Comparison of ENCODE assay signal across 8 cellular contexts in genomic region chr11:561148-562003, GRCh38. TPM values are rescaled to one million over a fixed set of nuclear protein-coding genes. Genes with fewer than 3 reads are reported as not detected.
A peak's percentile ranks its signal among the peaks of the same experiment; 100 is the strongest.
DNase-seq lines count a peak whose midpoint lies in the region; ATAC-seq and TF ChIP-seq lines count a peak whose summit lies in the region.

No MANE protein-coding gene starts in this region.

- H3K4me1 Mint-ChIP-seq in CD4-positive, alpha-beta memory T cell = peaks cover 8 to 17% (median 13%) of the 10 kb centered on the region in 4 donors

- no peaks in the 10 kb centered on the region for H4K20me1 ChIP-seq in SU-DHL-6 (ENCODE audit: low read depth, low read length)

- 0 out of 2 replicates have a peak, but pooled peaks cover 3% of the 10 kb centered on the region for H3F3A ChIP-seq in SU-DHL-6 (ENCODE audit: insufficient read depth)

- no peaks in the 10 kb centered on the region for H3K27me3 Mint-ChIP-seq in CD4-positive, alpha-beta memory T cell

- H3K4me3 ChIP-seq in CD4-positive, alpha-beta memory T cell (ENCODE audit: low read length in 2 of 2) = peak overlapping the region; percentile 69 to 75
- H3K4me3 ChIP-seq in SU-DHL-6 (ENCODE audit: insufficient read depth, low read length, poor library complexity, severe bottlenecking) = peak overlapping the region; percentile 87
- peak overlapping the region; percentile 72 to 97 (median 90) for H3K4me3 ChIP-seq in esophagus muscularis mucosa
- H3K4me3 ChIP-seq in neuron (ENCODE audit: low read length) = peak overlapping the region; percentile 58

- no peaks in the 10 kb centered on the region for H3K9me3 ChIP-seq in CD4-positive, alpha-beta memory T cell (ENCODE audit: control insufficient read depth in 1 of 2, low read length in 2 of 2)
- H3K9me3 ChIP-seq in SU-DHL-6 (ENCODE audit: insufficient read depth, low read length) = no peaks in the 10 kb centered on the region
- H3K9me3 ChIP-seq in esophagus muscularis mucosa = no peaks in the 10 kb centered on the region
- H3K9me3 ChIP-seq in neuron (ENCODE audit: low read length) = peaks cover 4% of the 10 kb centered on the region

- H2AFZ ChIP-seq in SU-DHL-6 (ENCODE audit: low read depth, low read length, severe bottlenecking) = peak overlapping the region; percentile 86
- H2AFZ ChIP-seq in neuron (ENCODE audit: low read depth, low read length) = peak overlapping the region; percentile 46

- no peak for TF ChIP-seq EP300 in esophagus muscularis mucosa (IDR thresholded peaks at IDR 0.05)

- TF ChIP-seq POLR2A in esophagus muscularis mucosa (IDR thresholded peaks at IDR 0.05; ENCODE audit: low read depth) = no peak

- no peak for TF ChIP-seq CTCF in SU-DHL-6 (IDR thresholded peaks at IDR 0.05; ENCODE audit: insufficient read depth, low read length, poor library complexity, severe bottlenecking)
- no peak for TF ChIP-seq CTCF in esophagus muscularis mucosa (IDR thresholded peaks at IDR 0.05)

- no peaks in the 10 kb centered on the region for H3K27me3 ChIP-seq in CD4-positive, alpha-beta memory T cell (ENCODE audit: insufficient read depth, low read length)
- H3K27me3 ChIP-seq in SU-DHL-6 (ENCODE audit: low read length) (no peaks in the 10 kb centered on the region), esophagus muscularis mucosa (peaks cover 3 to 34% (median 10%) of the 10 kb centered on the region in 4 donors), neuron (ENCODE audit: insufficient read depth, low read length) (peaks cover 29% of the 10 kb centered on the region)

- H3K4me1 ChIP-seq in CD4-positive, alpha-beta memory T cell (ENCODE audit: insufficient read depth, low read length) = peaks cover 21% of the 10 kb centered on the region
- H3K4me1 ChIP-seq in esophagus muscularis mucosa (peaks cover 14 to 24% (median 21%) of the 10 kb centered on the region in 4 donors), neuron (ENCODE audit: insufficient read depth, low read length) (peaks cover 15% of the 10 kb centered on the region)

- CTCF ChIA-PET in CD4-positive, alpha-beta memory T cell (lab: Charles Lee; ENCODE audit: partially characterized antibody) = no interaction called here

- H3K27ac ChIP-seq in CD4-positive, alpha-beta memory T cell (ENCODE audit: low read depth, low read length) = peak overlapping the region; percentile 62
- no peak overlapping the region for H3K27ac ChIP-seq in SU-DHL-6 (ENCODE audit: low read depth, low read length)
- peak overlapping the region; percentile 32 to 74 (median 60) for H3K27ac ChIP-seq in esophagus muscularis mucosa (replicated peaks in 1 of 4)

- intact Hi-C loops in CD4-positive, alpha-beta memory T cell (cut with micrococcal nuclease) = loop anchor here (2.0 kb wide), 2 partner anchors 25 to 51 kb away; partner anchors contain the start of gene LRRC56
- intact Hi-C loops in esophagus muscularis mucosa (cut with DNase I) = no loop called here

- no peaks in the 10 kb centered on the region; the same call in 1 of the 2 replicates for H3K79me2 ChIP-seq in SU-DHL-6 (ENCODE audit: insufficient read depth, low read length)

- H3K4me3 Mint-ChIP-seq in CD4-positive, alpha-beta memory T cell = peak overlapping the region; percentile 84 to 94 (median 89)

- no peaks in the 10 kb centered on the region for H3K36me3 ChIP-seq in CD4-positive, alpha-beta memory T cell (ENCODE audit: insufficient read depth, low read length)
- no peaks in the 10 kb centered on the region for H3K36me3 ChIP-seq in SU-DHL-6 (ENCODE audit: low read length)
- no peaks in the 10 kb centered on the region for H3K36me3 ChIP-seq in esophagus muscularis mucosa
- H3K36me3 ChIP-seq in neuron (ENCODE audit: insufficient read depth, low read length) = no peaks in the 10 kb centered on the region

- peaks cover 0 to 6% of the 10 kb centered on the region in 2 donors for H3K36me3 Mint-ChIP-seq in CD4-positive, alpha-beta memory T cell

- ATAC-seq in GM19372 (IDR thresholded peaks at IDR 0.05; ENCODE audit: low read depth, unreplicated experiment) (peak; percentile 20), HG03432 (IDR thresholded peaks at IDR 0.05; ENCODE audit: unreplicated experiment) (peak; percentile 31)

- H3K27ac Mint-ChIP-seq in CD4-positive, alpha-beta memory T cell = peak overlapping the region in 5 of 7 donors; percentile 57 to 91 (median 77)

- peak overlapping the region; percentile 65 for H3K4me2 ChIP-seq in SU-DHL-6 (ENCODE audit: low read depth, low read length, poor library complexity, severe bottlenecking)

- under 1% methylated on average over 37 of the region's 67 CpGs for WGBS in esophagus muscularis mucosa

- POLR2A ChIA-PET in CD4-positive, alpha-beta memory T cell (lab: Charles Lee; ENCODE audit: partially characterized antibody) = interaction anchor here (1.0 to 7.1 kb wide), 8 partner anchors 8 to 55 kb away, joined by 3 to 56 read pairs (median 4); partner anchors contain the start of genes PHRF1 and RNH1

- H3K9ac ChIP-seq in SU-DHL-6 (ENCODE audit: low read length) = peak overlapping the region; percentile 74

- no peaks in the 10 kb centered on the region for H3K9me2 ChIP-seq in SU-DHL-6 (replicated peaks; ENCODE audit: insufficient read depth, low read length)

- peak in 2 of 5 donors; percentile 33 to 59 for DNase-seq in CD4-positive, alpha-beta memory T cell
- DNase-seq in esophagus muscularis mucosa (ENCODE audit: extremely low spot score) (no peak), germinal center (ENCODE audit: low spot score) (no peak)
- DNase-seq in NK-92 treated with Interleukin-12 subunit alpha and Interleukin-12 subunit beta, amount 100 ng/mL, for 24 hours (lab: John Stamatoyannopoulos, UW) = no peak

- no peaks in the 10 kb centered on the region for H3K9me3 Mint-ChIP-seq in CD4-positive, alpha-beta memory T cell

RNA-seq across cellular contexts. Expression of gene RASSF7, which starts 0.6 kb away (rescaled TPM):
- total RNA-seq in CD4-positive, alpha-beta memory T cell = 10 to 100 TPM; 52.7 to 55.2 TPM
- polyA plus RNA-seq in CD4-positive, alpha-beta memory T cell = 10 to 100 TPM; 38.4 to 43.7 TPM
- 10 to 100 TPM in 3 of 4 donors, 1 to 10 TPM in 1; 2.9 to 24.4 (median 13.7) TPM for total RNA-seq in esophagus muscularis mucosa

RNA-seq across cellular contexts. Expression of gene LMNTD2, which starts 0.8 kb away (rescaled TPM):
- total RNA-seq in CD4-positive, alpha-beta memory T cell = 1 to 10 TPM; 7.0 to 8.1 TPM
- 1 to 10 TPM in 1 of 2 donors, under 1 TPM in 1; 0.94 to 1.3 TPM for polyA plus RNA-seq in CD4-positive, alpha-beta memory T cell
- total RNA-seq in esophagus muscularis mucosa = 1 to 10 TPM in 3 of 4 donors, under 1 TPM in 1; 0.52 to 3.1 (median 1.7) TPM

RNA-seq across cellular contexts. Expression of gene PHRF1, which starts 14.9 kb away (rescaled TPM):
- total RNA-seq in CD4-positive, alpha-beta memory T cell = 10 to 100 TPM; 49.2 to 54.5 TPM
- 10 to 100 TPM in 1 of 2 donors, under 1 TPM in 1; 0.93 to 17.0 TPM for polyA plus RNA-seq in CD4-positive, alpha-beta memory T cell
- 10 to 100 TPM; 24.5 to 38.2 (median 28.7) TPM for total RNA-seq in esophagus muscularis mucosa

RNA-seq across cellular contexts. Expression of gene LRRC56, which starts 24.0 kb away (rescaled TPM):
- 1 to 10 TPM; 4.4 to 4.6 TPM for total RNA-seq in CD4-positive, alpha-beta memory T cell
- polyA plus RNA-seq in CD4-positive, alpha-beta memory T cell = 1 to 10 TPM in 1 of 2 donors, under 1 TPM in 1; 0.24 to 1.5 TPM
- total RNA-seq in esophagus muscularis mucosa = under 1 TPM in 2 of 4 donors, not detected in 2; 0.19 to 0.33 TPM

RNA-seq across cellular contexts. Expression of gene HRAS, which starts 26.0 kb away (rescaled TPM):
- 10 to 100 TPM; 36.7 to 42.5 TPM for total RNA-seq in CD4-positive, alpha-beta memory T cell
- polyA plus RNA-seq in CD4-positive, alpha-beta memory T cell = 10 to 100 TPM; 12.9 to 28.5 TPM
- total RNA-seq in esophagus muscularis mucosa = 10 to 100 TPM; 45.7 to 85.2 (median 61.7) TPM
